ENCODE assay signal across 8 cellular contexts in genomic region chr4:54233128-54233696, GRCh38. TPM values are rescaled to one million over a fixed set of nuclear protein-coding genes. Genes with fewer than 3 reads are reported as not detected.
DNase-seq lines count a peak whose midpoint lies in the region; ATAC-seq and TF ChIP-seq lines count a peak whose summit lies in the region.

No MANE protein-coding gene starts in this region.

- H3K27ac ChIP-seq in CD4-positive, alpha-beta memory T cell (ENCODE audit: low read depth, low read length): no peak overlapping the region

- peak; percentile 52 to 68 (median 66) for DNase-seq in CD4-positive, alpha-beta memory T cell
- DNase-seq in NOMO-1 (lab: John Stamatoyannopoulos, UW; ENCODE audit: unreplicated experiment in 2 of 2) (peak; percentile 74 to 81), endothelial cell (ENCODE audit: low spot score) (peak; percentile 96), mesothelial cell of epicardium (ENCODE audit: low spot score in 2 of 2, unreplicated experiment in 2 of 2) (peak; percentile 78 to 95)
- peak; percentile 42 for DNase-seq in activated CD8-positive, alpha-beta memory T cell treated with anti-CD3 and anti-CD28 coated beads, Interleukin-2, amount 50 U/mL, for 24 hours (ENCODE audit: extremely low read depth)
- peak; percentile 35 to 37 for DNase-seq in stimulated activated CD8-positive, alpha-beta memory T cell treated with anti-CD3 and anti-CD28 coated beads, Interleukin-15, amount 100 ng/mL, for 4 hours (ENCODE audit: low read depth in 2 of 2)

- H3K36me3 ChIP-seq in CD4-positive, alpha-beta memory T cell (ENCODE audit: insufficient read depth, low read length): no peaks in the 10 kb centered on the region

- no peaks in the 10 kb centered on the region for H3K9me3 ChIP-seq in CD4-positive, alpha-beta memory T cell (ENCODE audit: control insufficient read depth in 1 of 2, low read length in 2 of 2)

- CTCF ChIA-PET in CD4-positive, alpha-beta memory T cell (lab: Charles Lee; ENCODE audit: partially characterized antibody): interaction anchor here (0.6 to 4.6 kb wide), 34 partner anchors 9 to 1858 kb away, joined by 3 to 188 read pairs (median 4); no protein-coding TSS in a partner anchor

- peak overlapping the region in 1 of 2 donors; percentile 58 for H3K4me3 ChIP-seq in CD4-positive, alpha-beta memory T cell (ENCODE audit: low read length in 2 of 2)

- H3K27me3 ChIP-seq in CD4-positive, alpha-beta memory T cell (ENCODE audit: insufficient read depth, low read length): peaks cover 13% of the 10 kb centered on the region

- peaks cover 39 to 48% of the 10 kb centered on the region in 2 donors for H3K27me3 Mint-ChIP-seq in CD4-positive, alpha-beta memory T cell
- H3K27me3 Mint-ChIP-seq in endothelial cell (ENCODE audit: unreplicated experiment) (peaks cover 25% of the 10 kb centered on the region), mesothelial cell of epicardium (ENCODE audit: low read depth) (peaks cover 71% of the 10 kb centered on the region)

- intact Hi-C loops in CD4-positive, alpha-beta memory T cell (cut with micrococcal nuclease): loop anchor here (5.0 kb wide), 3 partner anchors 866 to 1686 kb away; partner anchors contain the start of gene SCFD2

- ATAC-seq in GM19452 (IDR thresholded peaks at IDR 0.05; ENCODE audit: unreplicated experiment) (peak; percentile 89), HG03565 (IDR thresholded peaks at IDR 0.05; ENCODE audit: unreplicated experiment) (peak; percentile 85)

- H3K9me3 Mint-ChIP-seq in CD4-positive, alpha-beta memory T cell: peaks cover 0 to 2% (median 0%) of the 10 kb centered on the region in 8 donors
- H3K9me3 Mint-ChIP-seq in endothelial cell (ENCODE audit: unreplicated experiment) (no peaks in the 10 kb centered on the region), mesothelial cell of epicardium (no peaks in the 10 kb centered on the region)

- POLR2A ChIA-PET in CD4-positive, alpha-beta memory T cell (lab: Charles Lee; ENCODE audit: partially characterized antibody): no interaction called here

- peak overlapping the region in 1 of 7 donors; percentile 27 for H3K27ac Mint-ChIP-seq in CD4-positive, alpha-beta memory T cell
- H3K27ac Mint-ChIP-seq in endothelial cell (ENCODE audit: unreplicated experiment): no peak overlapping the region
- H3K27ac Mint-ChIP-seq in mesothelial cell of epicardium: peak overlapping the region; percentile 61

- H3K4me1 ChIP-seq in CD4-positive, alpha-beta memory T cell (ENCODE audit: insufficient read depth, low read length): peaks cover 18% of the 10 kb centered on the region

- TF ChIP-seq CTCF in endothelial cell (IDR thresholded peaks at IDR 0.05; ENCODE audit: unreplicated experiment) (peak; percentile 75), mesothelial cell of epicardium (IDR thresholded peaks at IDR 0.05; ENCODE audit: unreplicated experiment) (peak; percentile 79)

- peaks cover 10 to 37% (median 24%) of the 10 kb centered on the region in 4 donors for H3K4me1 Mint-ChIP-seq in CD4-positive, alpha-beta memory T cell
- H3K4me1 Mint-ChIP-seq in endothelial cell (ENCODE audit: unreplicated experiment) (peaks cover 23% of the 10 kb centered on the region), mesothelial cell of epicardium (peaks cover 35% of the 10 kb centered on the region)

- peak overlapping the region; percentile 82 to 88 (median 85) for H3K4me3 Mint-ChIP-seq in CD4-positive, alpha-beta memory T cell
- H3K4me3 Mint-ChIP-seq in endothelial cell (ENCODE audit: unreplicated experiment) (peak overlapping the region; percentile 72), mesothelial cell of epicardium (peak overlapping the region; percentile 80)

- no peaks in the 10 kb centered on the region for H3K36me3 Mint-ChIP-seq in CD4-positive, alpha-beta memory T cell
- no peaks in the 10 kb centered on the region for H3K36me3 Mint-ChIP-seq in endothelial cell (ENCODE audit: low read depth, unreplicated experiment)
- H3K36me3 Mint-ChIP-seq in mesothelial cell of epicardium: no peaks in the 10 kb centered on the region

RNA-seq across cellular contexts. Expression of gene PDGFRA, which starts 4.1 kb away (rescaled TPM):
- not detected for total RNA-seq in CD4-positive, alpha-beta memory T cell
- polyA plus RNA-seq in CD4-positive, alpha-beta memory T cell: not detected
- total RNA-seq in endothelial cell (ENCODE audit: unreplicated experiment) (3.4 TPM), mesothelial cell of epicardium (94.4 to 105 TPM (median 100 TPM) in 3 replicates)

Comparison
In these comparisons a context has a peak if more than half of its experiments do, and no peak if none do; other contexts are left out.
1. DNase-seq: peak in every context shown above with its lines; median percentile 96 in endothelial cell; 86 in mesothelial cell of epicardium; 78 in NOMO-1; 66 in CD4-positive, alpha-beta memory T cell; 42 in activated CD8-positive, alpha-beta memory T cell treated with anti-CD3 and anti-CD28 coated beads, Interleukin-2, amount 50 U/mL, for 24 hours; 36 in stimulated activated CD8-positive, alpha-beta memory T cell treated with anti-CD3 and anti-CD28 coated beads, Interleukin-15, amount 100 ng/mL, for 4 hours.
2. RNA of gene PDGFRA, which starts 4.1 kb away (total RNA-seq): 94.4 to 105 TPM in mesothelial cell of epicardium; 3.4 TPM in endothelial cell (single experiment) and not detected in CD4-positive, alpha-beta memory T cell; every median in the first group is over 10 times any median in the second.
3. Peak in every context shown above with its lines, with median percentiles within 50 percentile points of each other: H3K4me3 Mint-ChIP-seq.